Comparison of ENCODE assay signal across 2 cellular contexts in genomic region chr4:76995776-76996175, GRCh38.
TF ChIP-seq lines count a peak whose summit lies in the region.

No MANE protein-coding gene starts in this region.

TF ChIP-seq in GM23338, 12 proteins besides CTCF, POLR2A, EP300 and RAD21:
- TF ChIP-seq CREB1 (CRISPR knock-in tag; IDR thresholded peaks at IDR 0.05; ENCODE audit: low read depth) (no peak), ZNF331 (CRISPR knock-in tag; IDR thresholded peaks at IDR 0.05; ENCODE audit: low read depth) (no peak), JUNB (IDR thresholded peaks at IDR 0.05; ENCODE audit: unreplicated experiment) (no peak), ZNF114 (CRISPR knock-in tag; IDR thresholded peaks at IDR 0.05) (no peak), EZH2phosphoT487 (IDR thresholded peaks at IDR 0.05; ENCODE audit: unreplicated experiment) (no peak), EZH2 (IDR thresholded peaks at IDR 0.05; ENCODE audit: low read depth, unreplicated experiment) (no peak), NANOG (IDR thresholded peaks at IDR 0.05; ENCODE audit: borderline replicate concordance) (no peak), ZNF462 (CRISPR knock-in tag; IDR thresholded peaks at IDR 0.05) (no peak), POLR2AphosphoS5 (IDR thresholded peaks at IDR 0.05; ENCODE audit: low read depth) (no peak), STAT1 (IDR thresholded peaks at IDR 0.05; ENCODE audit: unreplicated experiment) (no peak)
- TF ChIP-seq, protein P1, sequence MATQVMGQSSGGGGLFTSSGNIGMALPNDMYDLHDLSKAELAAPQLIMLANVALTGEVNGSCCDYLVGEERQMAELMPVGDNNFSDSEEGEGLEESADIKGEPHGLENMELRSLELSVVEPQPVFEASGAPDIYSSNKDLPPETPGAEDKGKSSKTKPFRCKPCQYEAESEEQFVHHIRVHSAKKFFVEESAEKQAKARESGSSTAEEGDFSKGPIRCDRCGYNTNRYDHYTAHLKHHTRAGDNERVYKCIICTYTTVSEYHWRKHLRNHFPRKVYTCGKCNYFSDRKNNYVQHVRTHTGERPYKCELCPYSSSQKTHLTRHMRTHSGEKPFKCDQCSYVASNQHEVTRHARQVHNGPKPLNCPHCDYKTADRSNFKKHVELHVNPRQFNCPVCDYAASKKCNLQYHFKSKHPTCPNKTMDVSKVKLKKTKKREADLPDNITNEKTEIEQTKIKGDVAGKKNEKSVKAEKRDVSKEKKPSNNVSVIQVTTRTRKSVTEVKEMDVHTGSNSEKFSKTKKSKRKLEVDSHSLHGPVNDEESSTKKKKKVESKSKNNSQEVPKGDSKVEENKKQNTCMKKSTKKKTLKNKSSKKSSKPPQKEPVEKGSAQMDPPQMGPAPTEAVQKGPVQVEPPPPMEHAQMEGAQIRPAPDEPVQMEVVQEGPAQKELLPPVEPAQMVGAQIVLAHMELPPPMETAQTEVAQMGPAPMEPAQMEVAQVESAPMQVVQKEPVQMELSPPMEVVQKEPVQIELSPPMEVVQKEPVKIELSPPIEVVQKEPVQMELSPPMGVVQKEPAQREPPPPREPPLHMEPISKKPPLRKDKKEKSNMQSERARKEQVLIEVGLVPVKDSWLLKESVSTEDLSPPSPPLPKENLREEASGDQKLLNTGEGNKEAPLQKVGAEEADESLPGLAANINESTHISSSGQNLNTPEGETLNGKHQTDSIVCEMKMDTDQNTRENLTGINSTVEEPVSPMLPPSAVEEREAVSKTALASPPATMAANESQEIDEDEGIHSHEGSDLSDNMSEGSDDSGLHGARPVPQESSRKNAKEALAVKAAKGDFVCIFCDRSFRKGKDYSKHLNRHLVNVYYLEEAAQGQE (IDR thresholded peaks at IDR 0.05; ENCODE audit: unreplicated experiment) = no peak
- TF ChIP-seq, protein P2, sequence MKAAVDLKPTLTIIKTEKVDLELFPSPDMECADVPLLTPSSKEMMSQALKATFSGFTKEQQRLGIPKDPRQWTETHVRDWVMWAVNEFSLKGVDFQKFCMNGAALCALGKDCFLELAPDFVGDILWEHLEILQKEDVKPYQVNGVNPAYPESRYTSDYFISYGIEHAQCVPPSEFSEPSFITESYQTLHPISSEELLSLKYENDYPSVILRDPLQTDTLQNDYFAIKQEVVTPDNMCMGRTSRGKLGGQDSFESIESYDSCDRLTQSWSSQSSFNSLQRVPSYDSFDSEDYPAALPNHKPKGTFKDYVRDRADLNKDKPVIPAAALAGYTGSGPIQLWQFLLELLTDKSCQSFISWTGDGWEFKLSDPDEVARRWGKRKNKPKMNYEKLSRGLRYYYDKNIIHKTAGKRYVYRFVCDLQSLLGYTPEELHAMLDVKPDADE (IDR thresholded peaks at IDR 0.05) = no peak

TF ChIP-seq in HepG2, 621 proteins besides CTCF, POLR2A, EP300 and RAD21:
- TF ChIP-seq NR2F6 (IDR thresholded peaks at IDR 0.05) (no peak), NR2F6 (CRISPR knock-in tag; IDR thresholded peaks at IDR 0.05) (no peak), ZNF10 (CRISPR knock-in tag; IDR thresholded peaks at IDR 0.05; ENCODE audit: borderline replicate concordance, low read depth) (no peak), ZNF547 (CRISPR knock-in tag; IDR thresholded peaks at IDR 0.05) (no peak), ZBTB7A (CRISPR knock-in tag; IDR thresholded peaks at IDR 0.05) (no peak), ZBTB40 (IDR thresholded peaks at IDR 0.05) (no peak), ZBTB40 (CRISPR knock-in tag; IDR thresholded peaks at IDR 0.05) (no peak)
